Comparison of ENCODE assay signal across 11 cellular contexts in genomic region chr6:30726506-30727413, GRCh38. TPM values are rescaled to one million over a fixed set of nuclear protein-coding genes. Genes with fewer than 3 reads are reported as not detected.
DNase-seq lines count a peak whose midpoint lies in the region; ATAC-seq and TF ChIP-seq lines count a peak whose summit lies in the region.
"Had no signal": no experiment of that assay in that cellular context is flagged by ENCODE, and none has a peak within 500 bp of the region (broad histone marks: within the 10 kb centered on the region; RNA-seq: fewer than 3 reads in every experiment).

No MANE protein-coding gene starts in this region.

- TF ChIP-seq EP300 in suprapubic skin (IDR thresholded peaks at IDR 0.05): no peak

- peaks cover 37% of the 10 kb centered on the region for H3K4me1 ChIP-seq in SJSA1 (replicated peaks)
- peaks cover 62% of the 10 kb centered on the region for H3K4me1 ChIP-seq in suprapubic skin

- H3K4me3 Mint-ChIP-seq in activated T-cell treated with anti-CD3 and anti-CD28 coated beads, Interleukin-2, amount 50 U/mL, for 72 hours: no peak overlapping the region

- no peaks in the 10 kb centered on the region for H3K27me3 ChIP-seq in SJSA1 (replicated peaks)
- no peaks in the 10 kb centered on the region for H3K27me3 ChIP-seq in suprapubic skin

- no peak for TF ChIP-seq CTCF in suprapubic skin (IDR thresholded peaks at IDR 0.05)

- H3K36me3 Mint-ChIP-seq in activated T-cell treated with anti-CD3 and anti-CD28 coated beads, Interleukin-2, amount 50 U/mL, for 72 hours (ENCODE audit: insufficient read depth in 2 of 2): peaks cover 23 to 35% of the 10 kb centered on the region in 2 donors

- no peak for ATAC-seq in activated T-cell treated with anti-CD3 and anti-CD28 coated beads, Interleukin-2, amount 50 U/mL, for 72 hours (replicated peaks in 1 of 2)
- no peak for ATAC-seq in GM19351 (IDR thresholded peaks at IDR 0.05; ENCODE audit: unreplicated experiment)

- no peak for DNase-seq in activated T-cell treated with anti-CD3 and anti-CD28 coated beads, Interleukin-2, amount 50 U/mL, for 72 hours
- DNase-seq in activated T-cell treated with anti-CD3 and anti-CD28 coated beads for 4 hours (no peak), SJSA1 (ENCODE audit: low read depth in 1 of 2, low spot score in 2 of 2) (no peak), erythroblast (lab: John Stamatoyannopoulos, UW) (no peak), suprapubic skin (ENCODE audit: low spot score in 2 of 2) (no peak), glomerular visceral epithelial cell (ENCODE audit: extremely low spot score) (no peak), RPMI8226 (no peak)
- DNase-seq: glutamatergic neuron, KBM-7, NCI-H510A treated with DMSO at 0.1 percent for 48 hours had no signal

- no peaks in the 10 kb centered on the region for H3K27me3 Mint-ChIP-seq in activated T-cell treated with anti-CD3 and anti-CD28 coated beads, Interleukin-2, amount 50 U/mL, for 72 hours (ENCODE audit: low read depth)

- TF ChIP-seq POLR2A in erythroblast (IDR thresholded peaks at IDR 0.05; ENCODE audit: low read length): peak; percentile 20
- TF ChIP-seq POLR2A in suprapubic skin (IDR thresholded peaks at IDR 0.05): no peak

- H3K27ac ChIP-seq in SJSA1 (peak overlapping the region; percentile 20; the same call in 1 of the 2 replicates), suprapubic skin (peak overlapping the region; percentile 24)

- H3K4me1 Mint-ChIP-seq in activated T-cell treated with anti-CD3 and anti-CD28 coated beads, Interleukin-2, amount 50 U/mL, for 72 hours (ENCODE audit: low read depth): peaks cover 63% of the 10 kb centered on the region

- H3K4me3 ChIP-seq in SJSA1: no peak overlapping the region
- H3K4me3 ChIP-seq in suprapubic skin: no peak overlapping the region

- no peaks in the 10 kb centered on the region for H3K9me3 Mint-ChIP-seq in activated T-cell treated with anti-CD3 and anti-CD28 coated beads, Interleukin-2, amount 50 U/mL, for 72 hours

- H3K36me3 ChIP-seq in SJSA1 (peaks cover 98% of the 10 kb centered on the region), suprapubic skin (peaks cover 82% of the 10 kb centered on the region)

- H3K9me3 ChIP-seq in SJSA1 (replicated peaks) (peaks cover 5% of the 10 kb centered on the region; the same call in 1 of the 2 replicates), suprapubic skin (no peaks in the 10 kb centered on the region)

- H3K27ac Mint-ChIP-seq in activated T-cell treated with anti-CD3 and anti-CD28 coated beads, Interleukin-2, amount 50 U/mL, for 72 hours: peak overlapping the region; percentile 93

- WGBS in suprapubic skin: 85% methylated on average over 11 of the region's 11 CpGs

RNA-seq across cellular contexts. Expression of gene TUBB, which starts 6.6 kb away (rescaled TPM):
- 100 to 1,000 TPM; 668 to 724 TPM for total RNA-seq in activated T-cell treated with anti-CD3 and anti-CD28 coated beads, Interleukin-2, amount 50 U/mL, for 72 hours
- 1,157 and 1,642 TPM in 2 replicates for total RNA-seq in SJSA1 (2014; rRNA removed; shearing (Covaris generic))
- total RNA-seq in suprapubic skin: 100 to 1,000 TPM; 166 to 348 (median 244) TPM

RNA-seq across cellular contexts. Expression of gene MDC1, which starts 9.7 kb away (rescaled TPM):
- 100 to 1,000 TPM; 102 to 127 TPM for total RNA-seq in activated T-cell treated with anti-CD3 and anti-CD28 coated beads, Interleukin-2, amount 50 U/mL, for 72 hours
- total RNA-seq in SJSA1 (2014; rRNA removed; shearing (Covaris generic)): 8.4 and 8.6 TPM in 2 replicates
- total RNA-seq in suprapubic skin: 10 to 100 TPM; 10.4 to 27.0 (median 16.3) TPM

RNA-seq across cellular contexts. Expression of gene FLOT1, which starts 15.7 kb away (rescaled TPM):
- 100 to 1,000 TPM; 293 to 319 TPM for total RNA-seq in activated T-cell treated with anti-CD3 and anti-CD28 coated beads, Interleukin-2, amount 50 U/mL, for 72 hours
- 200 and 254 TPM in 2 replicates for total RNA-seq in SJSA1 (2014; rRNA removed; shearing (Covaris generic))
- 10 to 100 TPM; 28.4 to 60.8 (median 45.5) TPM for total RNA-seq in suprapubic skin

RNA-seq across cellular contexts. Expression of gene IER3, which starts 17.6 kb away (rescaled TPM):
- total RNA-seq in activated T-cell treated with anti-CD3 and anti-CD28 coated beads, Interleukin-2, amount 50 U/mL, for 72 hours: 100 to 1,000 TPM; 174 to 197 TPM
- total RNA-seq in SJSA1 (2014; rRNA removed; shearing (Covaris generic)): 119 and 139 TPM in 2 replicates
- 10 to 100 TPM; 22.0 to 86.2 (median 45.8) TPM for total RNA-seq in suprapubic skin

RNA-seq across cellular contexts. Expression of gene NRM, which starts 36.0 kb away (rescaled TPM):
- total RNA-seq in activated T-cell treated with anti-CD3 and anti-CD28 coated beads, Interleukin-2, amount 50 U/mL, for 72 hours: 10 to 100 TPM; 26.9 to 29.6 TPM
- total RNA-seq in SJSA1 (2014; rRNA removed; shearing (Covaris generic)): 6.8 and 10.0 TPM in 2 replicates
- 1 to 10 TPM; 2.3 to 9.0 (median 6.8) TPM for total RNA-seq in suprapubic skin
